In genomic region chr6:160781298-160781697, GRCh38 we compare ENCODE assay signal across 29 cellular contexts.
"Had no signal": no experiment of that assay in that cellular context is flagged by ENCODE, and none has a peak within 500 bp of the region (broad histone marks: within the 10 kb centered on the region; RNA-seq: fewer than 3 reads in every experiment).

No MANE protein-coding gene starts in this region.

- H3K9me3 Mint-ChIP-seq: dendritic cell treated with granulocyte-macrophage colony-stimulating factor and Interleukin-4, amounts not matched to agents 40 ng/mL and 50 ng/mL, for 4 days; mesothelial cell of epicardium had no signal

- H3K4me1 Mint-ChIP-seq: endodermal cell; naive thymus-derived CD8-positive, alpha-beta T cell; stimulated activated effector memory CD8-positive, alpha-beta T cell treated with anti-CD3 and anti-CD28 coated beads, Interleukin-12 subunit alpha, Interleukin-12 subunit beta, amount 100 ng/mL, for 72 hours had no signal

- FAIRE-seq: islet of Langerhans, urothelium cell line had no signal

- H3K27me3 Mint-ChIP-seq: dendritic cell treated with granulocyte-macrophage colony-stimulating factor and Interleukin-4, amounts not matched to agents 40 ng/mL and 50 ng/mL, for 4 days had no signal

- H3K27ac Mint-ChIP-seq: dendritic cell treated with granulocyte-macrophage colony-stimulating factor and Interleukin-4, amounts not matched to agents 40 ng/mL and 50 ng/mL, for 4 days; endodermal cell; mesothelial cell of epicardium; naive thymus-derived CD8-positive, alpha-beta T cell; nephron progenitor cell; stimulated activated effector memory CD8-positive, alpha-beta T cell treated with anti-CD3 and anti-CD28 coated beads, Interleukin-12 subunit alpha, Interleukin-12 subunit beta, amount 100 ng/mL, for 72 hours had no signal

- DNase-seq: colonic mucosa; effector CD8-positive, alpha-beta T cell; endodermal cell; foreskin fibroblast; gastrocnemius medialis; heart right ventricle; hippocampal formation; left cardiac atrium; left lung; mesenchymal stem cell; mucosa of descending colon; naive thymus-derived CD8-positive, alpha-beta T cell; nephron progenitor cell; nucleus accumbens; posterior cingulate gyrus; psoas muscle; right cardiac atrium; sigmoid colon; stimulated activated CD4-positive, alpha-beta T cell treated with anti-CD3 and anti-CD28 coated beads, Interleukin-2, amount 100 ng/mL, for 24 hours; stimulated activated CD4-positive, alpha-beta T cell treated with anti-CD3 and anti-CD28 coated beads, Interleukin-4, amount 100 ng/mL, for 24 hours; stimulated activated naive CD8-positive, alpha-beta T cell treated with anti-CD3 and anti-CD28 coated beads, Interleukin-15, Interleukin-2, amounts not matched to agents 100 U/mL and 50 U/mL, for 24 hours; substantia nigra; upper lobe of left lung had no signal

- H3K4me3 Mint-ChIP-seq: dendritic cell treated with granulocyte-macrophage colony-stimulating factor and Interleukin-4, amounts not matched to agents 40 ng/mL and 50 ng/mL, for 4 days; endodermal cell; mesothelial cell of epicardium; naive thymus-derived CD8-positive, alpha-beta T cell; nephron progenitor cell; stimulated activated effector memory CD8-positive, alpha-beta T cell treated with anti-CD3 and anti-CD28 coated beads, Interleukin-12 subunit alpha, Interleukin-12 subunit beta, amount 100 ng/mL, for 72 hours had no signal

- H3K36me3 Mint-ChIP-seq: mesothelial cell of epicardium; naive thymus-derived CD8-positive, alpha-beta T cell; stimulated activated effector memory CD8-positive, alpha-beta T cell treated with anti-CD3 and anti-CD28 coated beads, Interleukin-12 subunit alpha, Interleukin-12 subunit beta, amount 100 ng/mL, for 72 hours had no signal

- ATAC-seq: esophagus mucosa; gastrocnemius medialis; heart right ventricle; left cardiac atrium; left lung; mucosa of descending colon; naive thymus-derived CD8-positive, alpha-beta T cell; psoas muscle; right cardiac atrium; stimulated activated effector memory CD8-positive, alpha-beta T cell treated with anti-CD3 and anti-CD28 coated beads, Interleukin-12 subunit alpha, Interleukin-12 subunit beta, amount 100 ng/mL, for 72 hours; stimulated activated naive CD8-positive, alpha-beta T cell treated with anti-CD3 and anti-CD28 coated beads, Interleukin-15, Interleukin-2, amounts not matched to agents 100 U/mL and 50 U/mL, for 24 hours had no signal
